Comparison of ENCODE assay signal across 8 cellular contexts in genomic region chr7:43639858-43640491, GRCh38. TPM values are rescaled to one million over a fixed set of nuclear protein-coding genes. Genes with fewer than 3 reads are reported as not detected.
DNase-seq lines count a peak whose midpoint lies in the region; ATAC-seq and TF ChIP-seq lines count a peak whose summit lies in the region.

No MANE protein-coding gene starts in this region.

- H3K27ac ChIP-seq in lung (ENCODE audit: low read depth in 1 of 2, low read length in 1 of 2) = peak overlapping the region; percentile 65 to 84

- H3K9me3 Mint-ChIP-seq in central memory CD8-positive, alpha-beta T cell = no peaks in the 10 kb centered on the region
- no peaks in the 10 kb centered on the region for H3K9me3 Mint-ChIP-seq in type B pancreatic cell

- H3K4me1 Mint-ChIP-seq in central memory CD8-positive, alpha-beta T cell = peaks cover 87% of the 10 kb centered on the region
- peaks cover 14% of the 10 kb centered on the region for H3K4me1 Mint-ChIP-seq in type B pancreatic cell (ENCODE audit: unreplicated experiment)

- H3K36me3 ChIP-seq in lung (ENCODE audit: control insufficient read depth in 2 of 2, insufficient read depth in 2 of 2, low read length in 2 of 2) = peaks cover 14 to 25% of the 10 kb centered on the region in 2 donors

- ATAC-seq in central memory CD8-positive, alpha-beta T cell (replicated peaks; ENCODE audit: extremely low read depth, poor library complexity, severe bottlenecking) = no peak
- ATAC-seq in lung (ENCODE audit: insufficient read depth, low FRiP score) = peak; percentile 31
- no peak for ATAC-seq in GM21390 (IDR thresholded peaks at IDR 0.05; ENCODE audit: unreplicated experiment)

- no peak overlapping the region for H3K4me3 ChIP-seq in lung

- H3K27ac Mint-ChIP-seq in central memory CD8-positive, alpha-beta T cell (ENCODE audit: low read depth) = peak overlapping the region; percentile 75
- peak overlapping the region; percentile 13 for H3K27ac Mint-ChIP-seq in type B pancreatic cell

- H3K4me3 Mint-ChIP-seq in central memory CD8-positive, alpha-beta T cell = peak overlapping the region; percentile 7
- H3K4me3 Mint-ChIP-seq in type B pancreatic cell = no peak overlapping the region

- H3K27me3 Mint-ChIP-seq in central memory CD8-positive, alpha-beta T cell = no peaks in the 10 kb centered on the region
- H3K27me3 Mint-ChIP-seq in type B pancreatic cell = no peaks in the 10 kb centered on the region

- DNase-seq in Daoy (ENCODE audit: low read depth) (peak; percentile 92), NCI-H345 (lab: John Stamatoyannopoulos, UW) (peak; percentile 90), lung (ENCODE audit: low spot score) (peak; percentile 73), type B pancreatic cell (ENCODE audit: extremely low spot score, unreplicated experiment) (no peak), pons (ENCODE audit: low spot score) (no peak), GF-D8 (lab: John Stamatoyannopoulos, UW) (no peak)
- DNase-seq in central memory CD8-positive, alpha-beta T cell (ENCODE audit: low spot score in 2 of 2) = no peak

- WGBS in lung, 2 donors = 39 to 61% methylated on average over 6 of the region's 6 CpGs

- peaks cover 69% of the 10 kb centered on the region for H3K36me3 Mint-ChIP-seq in central memory CD8-positive, alpha-beta T cell (ENCODE audit: insufficient read depth)
- H3K36me3 Mint-ChIP-seq in type B pancreatic cell = peaks cover 47% of the 10 kb centered on the region

- no peaks in the 10 kb centered on the region for H3K9me3 ChIP-seq in lung (ENCODE audit: control insufficient read depth in 2 of 2, insufficient read depth in 1 of 2, low read length in 1 of 2)

- H3K4me1 ChIP-seq in lung (ENCODE audit: control insufficient read depth in 2 of 2, insufficient read depth in 2 of 2, low read length in 2 of 2) = peaks cover 14% of the 10 kb centered on the region in 2 donors

- H3K27me3 ChIP-seq in lung (ENCODE audit: control insufficient read depth, insufficient read depth) = no peaks in the 10 kb centered on the region

- TF ChIP-seq CTCF in lung (IDR thresholded peaks at IDR 0.05; ENCODE audit: control extremely low read depth, extremely low read depth) (no peak), type B pancreatic cell (conservative IDR thresholded peaks at IDR 0.05) (no peak)

RNA-seq across cellular contexts. Expression of gene STK17A, which starts 57.1 kb away (rescaled TPM):
- 153 and 156 TPM in 2 replicates for total RNA-seq in Daoy (2014; rRNA removed; shearing (Covaris generic))
- total RNA-seq in lung = 10 to 100 TPM; 25.8 to 34.7 TPM
- polyA plus RNA-seq in lung = 10 to 100 TPM; 11.7 to 18.2 TPM
- 11.0 and 16.7 TPM in 2 replicates for total RNA-seq in type B pancreatic cell (ENCODE audit: low replicate concordance)

Comparison
In these comparisons a context has a peak if more than half of its experiments do, and no peak if none do; other contexts are left out.
1. DNase-seq: peak in Daoy (single experiment), NCI-H345 (single experiment) and lung (single experiment); none in central memory CD8-positive, alpha-beta T cell (0 of 2), type B pancreatic cell (single experiment), pons (single experiment) and GF-D8 (single experiment).